27 cellular contexts compared by ENCODE assay signal in genomic region chr17:28759296-28759865, GRCh38. TPM values are rescaled to one million over a fixed set of nuclear protein-coding genes. Genes with fewer than 3 reads are reported as not detected.
DNase-seq lines count a peak whose midpoint lies in the region; ATAC-seq and TF ChIP-seq lines count a peak whose summit lies in the region.
"Had no signal": no experiment of that assay in that cellular context is flagged by ENCODE, and none has a peak within 500 bp of the region (broad histone marks: within the 10 kb centered on the region; RNA-seq: fewer than 3 reads in every experiment).

No MANE protein-coding gene starts in this region.

- peaks cover 57% of the 10 kb centered on the region for H3K4me1 Mint-ChIP-seq in endothelial cell (ENCODE audit: unreplicated experiment)
- H3K4me1 Mint-ChIP-seq in CD4-positive, alpha-beta T cell (ENCODE audit: low read depth): peaks cover 8% of the 10 kb centered on the region

- H3K27me3 Mint-ChIP-seq in endothelial cell (ENCODE audit: unreplicated experiment): peaks cover 21% of the 10 kb centered on the region
- no peaks in the 10 kb centered on the region for H3K27me3 Mint-ChIP-seq in CD4-positive, alpha-beta T cell
- H3K27me3 Mint-ChIP-seq: activated CD8-positive, alpha-beta T cell treated with anti-CD3 and anti-CD28 coated beads for 36 hours had no signal

- TF ChIP-seq CTCF in 22Rv1 (IDR thresholded peaks at IDR 0.05) (no peak), endothelial cell (IDR thresholded peaks at IDR 0.05; ENCODE audit: unreplicated experiment) (no peak), omental fat pad (IDR thresholded peaks at IDR 0.05) (no peak), gastrocnemius medialis (IDR thresholded peaks at IDR 0.05 in 4 of 5, conservative IDR thresholded peaks at IDR 0.05 in 1 of 5) (no peak)
- TF ChIP-seq CTCF in CD4-positive, alpha-beta T cell (IDR thresholded peaks at IDR 0.05): no peak

- TF ChIP-seq POLR2A in gastrocnemius medialis (IDR thresholded peaks at IDR 0.05): no peak

- CTCF ChIA-PET in CD4-positive, alpha-beta T cell (lab: Charles Lee): interaction anchor here (6.6 kb wide), 1 partner anchor 32 kb away, joined by 70 read pairs; the partner anchor contains the start of genes NEK8 and TLCD1

- WGBS in HUES64: 96% methylated on average over 17 of the region's 17 CpGs

- H3K4me1 ChIP-seq in HUES64 (ENCODE audit: insufficient read depth, low read length): peaks cover 29% of the 10 kb centered on the region
- peaks cover 4 to 12% of the 10 kb centered on the region in 2 donors for H3K4me1 ChIP-seq in gastrocnemius medialis
- H3K4me1 ChIP-seq: BE2C, colonic mucosa had no signal

- DNase-seq in endothelial cell (ENCODE audit: low spot score): no peak
- no peak for DNase-seq in omental fat pad (ENCODE audit: low spot score)
- DNase-seq in NCI-H345 (lab: John Stamatoyannopoulos, UW): no peak
- DNase-seq in CD4-positive, alpha-beta T cell: no peak
- no peak for DNase-seq in NCI-H1105 treated with DMSO at 0.1 percent for 48 hours (lab: John Stamatoyannopoulos, UW)
- no peak for DNase-seq in gastrocnemius medialis
- DNase-seq: ACHN; activated CD4-positive, CD25-positive, alpha-beta regulatory T cell treated with anti-CD3 and anti-CD28 coated beads, Interleukin-2, amount 50 U/mL, for 72 hours; activated CD8-positive, alpha-beta T cell treated with anti-CD3 and anti-CD28 coated beads for 36 hours; activated gamma-delta T cell treated with Interleukin-2 at 50 U/mL for 16 hours; BE2C; colonic mucosa; effector memory CD4-positive, alpha-beta T cell; foreskin fibroblast; heart right ventricle; KBM-7; mesendoderm; NCI-H2029; NCI-H2227 treated with DMSO at 0.1 percent for 48 hours; NCI-H774; RPMI8226; stimulated activated CD4-positive, alpha-beta T cell treated with anti-CD3 and anti-CD28 coated beads, Interleukin-1b, Interleukin-23, amount 100 ng/mL, for 48 hours; T-helper 1 cell had no signal

- peak overlapping the region; percentile 63 for H3K27ac Mint-ChIP-seq in endothelial cell (ENCODE audit: unreplicated experiment)
- no peak overlapping the region for H3K27ac Mint-ChIP-seq in CD4-positive, alpha-beta T cell
- H3K27ac Mint-ChIP-seq: activated CD8-positive, alpha-beta T cell treated with anti-CD3 and anti-CD28 coated beads for 36 hours had no signal

- H3K27me3 ChIP-seq in HUES64 (ENCODE audit: insufficient read depth, low read length) (no peaks in the 10 kb centered on the region), gastrocnemius medialis (no peaks in the 10 kb centered on the region)
- no peaks in the 10 kb centered on the region for H3K27me3 ChIP-seq in CD4-positive, alpha-beta T cell (ENCODE audit: control insufficient read depth, insufficient read depth, low read length)
- H3K27me3 ChIP-seq: BE2C, colonic mucosa, heart right ventricle, tibial nerve had no signal

- H3K9me3 Mint-ChIP-seq in endothelial cell (ENCODE audit: unreplicated experiment): peaks cover 4% of the 10 kb centered on the region
- no peaks in the 10 kb centered on the region for H3K9me3 Mint-ChIP-seq in CD4-positive, alpha-beta T cell
- H3K9me3 Mint-ChIP-seq: activated CD8-positive, alpha-beta T cell treated with anti-CD3 and anti-CD28 coated beads for 36 hours had no signal

- peaks cover 46% of the 10 kb centered on the region for H3K36me3 ChIP-seq in HUES64 (ENCODE audit: insufficient read depth, low read length)
- peaks cover 0 to 25% of the 10 kb centered on the region in 2 donors for H3K36me3 ChIP-seq in gastrocnemius medialis

- peaks cover 46% of the 10 kb centered on the region for H3K36me3 Mint-ChIP-seq in endothelial cell (ENCODE audit: low read depth, unreplicated experiment)
- peaks cover 57% of the 10 kb centered on the region for H3K36me3 Mint-ChIP-seq in CD4-positive, alpha-beta T cell (ENCODE audit: low read depth)

- H3K9me3 ChIP-seq in HUES64 (ENCODE audit: insufficient read depth, low read depth, low read length): no peaks in the 10 kb centered on the region
- H3K9me3 ChIP-seq in CD4-positive, alpha-beta T cell (ENCODE audit: control insufficient read depth, low read length): no peaks in the 10 kb centered on the region
- no peaks in the 10 kb centered on the region for H3K9me3 ChIP-seq in gastrocnemius medialis
- H3K9me3 ChIP-seq: BE2C, colonic mucosa, heart right ventricle, tibial nerve had no signal

- intact Hi-C loops in CD4-positive, alpha-beta T cell (cut with DNase I, micrococcal nuclease): no loop called here
- intact Hi-C loops in gastrocnemius medialis (cut with DNase I; ENCODE audit: low total_unique reads): no loop called here

- in situ Hi-C loops in gastrocnemius medialis (cut with MboI; ENCODE audit: low sequenced_read_pairs in 4 of 4): loop anchor here in 1 of 4 donors (25.0 kb wide), 1 partner anchor 103 kb away; the partner anchor contains the start of gene ERAL1

- H3K27ac ChIP-seq in 22Rv1 (peak overlapping the region; percentile 61; the same call in 1 of the 2 replicates), HUES64 (ENCODE audit: low read depth, low read length) (peak overlapping the region; percentile 48; the same call in 1 of the 2 replicates), gastrocnemius medialis (no peak overlapping the region)
- H3K27ac ChIP-seq in CD4-positive, alpha-beta T cell (ENCODE audit: low read depth, low read length): no peak overlapping the region
- H3K27ac ChIP-seq: colonic mucosa, skin epidermis, tibial nerve had no signal

- peak; percentile 10 for ATAC-seq in omental fat pad (ENCODE audit: low FRiP score)
- no peak for ATAC-seq in CD4-positive, alpha-beta T cell (ENCODE audit: poor library complexity)
- ATAC-seq in gastrocnemius medialis: no peak
- ATAC-seq: activated CD8-positive, alpha-beta T cell treated with anti-CD3 and anti-CD28 coated beads for 36 hours had no signal

- POLR2A ChIA-PET in CD4-positive, alpha-beta T cell (lab: Charles Lee): no interaction called here

- no peak overlapping the region for H3K4me3 ChIP-seq in HUES64 (ENCODE audit: low read length)
- no peak overlapping the region for H3K4me3 ChIP-seq in gastrocnemius medialis
- H3K4me3 ChIP-seq: colonic mucosa, heart right ventricle, skin epidermis, tibial nerve had no signal

- peak overlapping the region; percentile 83 for H3K4me3 Mint-ChIP-seq in endothelial cell (ENCODE audit: unreplicated experiment)
- H3K4me3 Mint-ChIP-seq in CD4-positive, alpha-beta T cell: no peak overlapping the region
- H3K4me3 Mint-ChIP-seq: activated CD8-positive, alpha-beta T cell treated with anti-CD3 and anti-CD28 coated beads for 36 hours had no signal

- no peak overlapping the region for H3K9ac ChIP-seq in HUES64 (ENCODE audit: low read depth, low read length)

RNA-seq across cellular contexts. Expression of gene TRAF4, which starts 15.6 kb away (rescaled TPM):
- 118 TPM for polyA plus RNA-seq in HUES64 (2013, experiment 1 of 2)
- polyA plus RNA-seq in HUES64 (2013, experiment 2 of 2): 115 TPM
- total RNA-seq in endothelial cell (ENCODE audit: unreplicated experiment) (166 TPM), omental fat pad (10 to 100 TPM in 2 of 4 donors, 1 to 10 TPM in 2; 8.4 to 66.7 (median 30.7) TPM), gastrocnemius medialis (1 to 10 TPM; 2.0 to 6.4 (median 3.8) TPM)
- 100 to 1,000 TPM; 411 to 416 TPM for total RNA-seq in CD4-positive, alpha-beta T cell

RNA-seq across cellular contexts. Expression of gene NEK8, which starts 30.8 kb away (rescaled TPM):
- 10.3 TPM for polyA plus RNA-seq in HUES64 (2013, experiment 1 of 2)
- polyA plus RNA-seq in HUES64 (2013, experiment 2 of 2): 8.4 TPM
- total RNA-seq in endothelial cell (ENCODE audit: unreplicated experiment) (6.7 TPM), omental fat pad (1 to 10 TPM; 1.9 to 3.4 (median 2.5) TPM), gastrocnemius medialis (1 to 10 TPM; 1.3 to 8.1 (median 1.9) TPM)
- 1 to 10 TPM; 4.7 to 5.2 TPM for total RNA-seq in CD4-positive, alpha-beta T cell

RNA-seq across cellular contexts. Expression of gene TLCD1, which starts 33.3 kb away (rescaled TPM):
- 32.9 TPM for polyA plus RNA-seq in HUES64 (2013, experiment 1 of 2)
- polyA plus RNA-seq in HUES64 (2013, experiment 2 of 2): 35.6 TPM
- total RNA-seq in endothelial cell (ENCODE audit: unreplicated experiment): 2.4 TPM
- total RNA-seq in omental fat pad: 1 to 10 TPM in 3 of 4 donors, not detected in 1; 2.1 to 5.2 (median 3.6) TPM
- total RNA-seq in CD4-positive, alpha-beta T cell: under 1 TPM; 0.39 to 0.60 TPM
- under 1 TPM in 3 of 4 donors, not detected in 1; 0.46 to 0.82 (median 0.75) TPM for total RNA-seq in gastrocnemius medialis

RNA-seq across cellular contexts. Expression of gene RPL23A, which starts 39.6 kb away (rescaled TPM):
- polyA plus RNA-seq in HUES64 (2013, experiment 1 of 2): 2,115 TPM
- 2,394 TPM for polyA plus RNA-seq in HUES64 (2013, experiment 2 of 2)
- total RNA-seq in endothelial cell (ENCODE audit: unreplicated experiment) (1,525 TPM), omental fat pad (100 to 1,000 TPM; 568 to 719 (median 636) TPM), gastrocnemius medialis (100 to 1,000 TPM; 434 to 647 (median 533) TPM)
- total RNA-seq in CD4-positive, alpha-beta T cell: 1,000 to 10,000 TPM; 3,393 to 3,457 TPM

RNA-seq across cellular contexts. Expression of gene RAB34, which starts 41.7 kb away (rescaled TPM):
- polyA plus RNA-seq in HUES64 (2013, experiment 1 of 2): 182 TPM
- polyA plus RNA-seq in HUES64 (2013, experiment 2 of 2): 154 TPM
- total RNA-seq in endothelial cell (ENCODE audit: unreplicated experiment): 72.0 TPM
- total RNA-seq in omental fat pad: 100 to 1,000 TPM in 2 of 4 donors, 10 to 100 TPM in 2; 90.4 to 112 (median 101) TPM
- total RNA-seq in CD4-positive, alpha-beta T cell: 10 to 100 TPM; 20.7 to 21.3 TPM
- 10 to 100 TPM; 14.9 to 53.3 (median 32.7) TPM for total RNA-seq in gastrocnemius medialis

Comparison
In these comparisons a context has a peak if more than half of its experiments do, and no peak if none do; other contexts are left out.
1. H3K27ac ChIP-seq: peak in 22Rv1 (single experiment) and HUES64 (single experiment); none in CD4-positive, alpha-beta T cell (single experiment) and gastrocnemius medialis (0 of 4).